Comparison of ENCODE assay signal across 16 cellular contexts in the genomic region with DNA sequence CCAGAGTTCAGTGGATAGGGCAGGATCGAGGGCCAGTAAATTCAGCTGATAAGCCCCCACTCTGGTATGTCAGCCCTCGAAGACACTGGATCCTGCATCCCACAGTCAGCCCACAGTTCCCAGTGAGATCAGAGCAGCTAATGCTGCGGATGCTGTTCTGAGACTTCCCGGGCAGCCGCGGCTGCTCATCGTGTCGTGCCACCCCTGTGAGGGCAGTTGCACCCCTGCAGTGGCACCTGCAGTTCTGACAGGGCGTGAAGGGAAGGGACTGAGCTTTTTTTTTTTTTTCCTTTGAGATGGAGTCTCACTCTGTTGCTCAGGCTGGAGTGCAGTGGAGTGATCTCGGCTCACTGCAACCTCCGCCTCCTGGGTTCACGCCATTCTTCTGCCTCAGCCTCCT. TPM values are rescaled to one million over a fixed set of nuclear protein-coding genes. Genes with fewer than 3 reads are reported as not detected.
DNase-seq lines count a peak whose midpoint lies in the region; ATAC-seq, FAIRE-seq and TF ChIP-seq lines count a peak whose summit lies in the region.
"Had no signal": no experiment of that assay in that cellular context is flagged by ENCODE, and none has a peak within 500 bp of the region (broad histone marks: within the 10 kb centered on the region; RNA-seq: fewer than 3 reads in every experiment).

No MANE protein-coding gene starts in this region.

- peaks cover 56% of the 10 kb centered on the region for H3K79me1 ChIP-seq in neuronal stem cell (ENCODE audit: low read depth, low read length)

- TF ChIP-seq POLR2A in K562 (conservative IDR thresholded peaks at IDR 0.05) (no peak), erythroblast (IDR thresholded peaks at IDR 0.05; ENCODE audit: low read length) (no peak)

- peak overlapping the region; percentile 41 for H3K4me3 Mint-ChIP-seq in Calu3 (ENCODE audit: low read depth, unreplicated experiment)

- peaks cover 52% of the 10 kb centered on the region for H3K4me1 Mint-ChIP-seq in Calu3 (ENCODE audit: low read depth, unreplicated experiment)

- H2BK5ac ChIP-seq in neuronal stem cell (ENCODE audit: low read length): no peak overlapping the region

- CTCF ChIA-PET in Calu3 (lab: Charles Lee): interaction anchor here (0.6 to 1.3 kb wide), 5 partner anchors 10 to 150 kb away, joined by 3 to 6 read pairs (median 3); a partner anchor contains a TSS
- CTCF ChIA-PET in HEK293 (lab: Yijun Ruan, JAX): interaction anchor here (0.6 to 1.1 kb wide), 3 partner anchors 13 to 35 kb away, joined by 4 to 5 read pairs (median 4); a partner anchor contains a TSS
- CTCF ChIA-PET in K562 (lab: Yijun Ruan, JAX; ENCODE audit: low intra/inter-chr PET ratio): no interaction called here

- FAIRE-seq in K562 (lab: Jason Lieb, UNC): no peak
- FAIRE-seq: GM19239, HTR-8/SVneo had no signal

- DNase-seq in Calu3 (no peak), K562 (ENCODE audit: extremely low read depth in 1 of 4, low spot score in 3 of 4) (no peak), neuronal stem cell (ENCODE audit: low spot score) (no peak), NCI-H2029 treated with DMSO at 0.1 percent for 48 hours (lab: John Stamatoyannopoulos, UW) (no peak), erythroblast (lab: John Stamatoyannopoulos, UW) (no peak), NCI-H2107 (lab: John Stamatoyannopoulos, UW) (no peak)
- DNase-seq: DMS153, MV-4-11, NCI-H1417 treated with DMSO at 0.1 percent for 48 hours, NCI-H1930, NCI-H2171 treated with DMSO at 0.1 percent for 48 hours, NCI-H748 treated with DMSO at 0.1 percent for 48 hours had no signal

- H3K27ac ChIP-seq in HEK293 (ENCODE audit: extremely low read depth, low read depth, low read length): no peak overlapping the region
- H3K27ac ChIP-seq in K562 (ENCODE audit: extremely low read depth, low read depth, low read length): no peak overlapping the region
- no peak overlapping the region for H3K27ac ChIP-seq in neuronal stem cell (replicated peaks; ENCODE audit: low read length)
- H3K27ac ChIP-seq: C4-2B had no signal

- H2BK15ac ChIP-seq in neuronal stem cell (ENCODE audit: low read length): no peak overlapping the region

- peak overlapping the region; percentile 55 for H3K23ac ChIP-seq in neuronal stem cell (ENCODE audit: low read depth, low read length, poor library complexity)

- 0 out of 4 replicates have a peak overlapping the region, but pooled peaks of 1 of the 2 experiments have one; percentile 41 for H3K9ac ChIP-seq in K562 (ENCODE audit: insufficient read depth in 1 of 2, low read depth in 2 of 2, low read length in 2 of 2)
- H3K9ac ChIP-seq in neuronal stem cell (ENCODE audit: low read depth, low read length, poor library complexity): no peak overlapping the region

- H3K27me3 ChIP-seq in K562 (ENCODE audit: control insufficient read depth in 2 of 2, insufficient read depth in 2 of 2, low read length in 2 of 2): no peaks in the 10 kb centered on the region
- H3K27me3 ChIP-seq in neuronal stem cell (ENCODE audit: control insufficient read depth in 3 of 3, insufficient read depth in 3 of 3, low read depth in 1 of 3, low read length in 3 of 3): no peaks in the 10 kb centered on the region

- POLR2A ChIA-PET in HEK293 (lab: Yijun Ruan, JAX) (interaction anchor here (2.7 to 3.0 kb wide), 2 partner anchors 11 to 13 kb away, joined by 10 to 12 read pairs; a partner anchor contains a TSS), K562 (lab: Yijun Ruan, JAX) (interaction anchor here (3.1 to 3.3 kb wide), 2 partner anchors 10 to 13 kb away, joined by 11 to 21 read pairs; a partner anchor contains a TSS)

- 97% methylated on average over 9 of the region's 12 CpGs for WGBS in K562 (ENCODE audit: insufficient coverage, low coverage, missing lambda C conversion rate)
- WGBS in neuronal stem cell (ENCODE audit: extremely low coverage in 2 of 2, insufficient read length in 2 of 2, insufficient replicate concordance in 1 of 2), 2 donors: no CpG with 5 or more reads among the region's 12 CpGs

- H4K91ac ChIP-seq in neuronal stem cell (ENCODE audit: low read depth, low read length, poor library complexity): no peak overlapping the region

- peak overlapping the region; percentile 54 for H3K27ac Mint-ChIP-seq in Calu3 (ENCODE audit: unreplicated experiment)

- no peak overlapping the region for H3K4ac ChIP-seq in neuronal stem cell (ENCODE audit: low read length)

- peaks cover 9% of the 10 kb centered on the region for H3K9me1 ChIP-seq in K562 (ENCODE audit: control insufficient read depth, insufficient read depth, low read length)

- no peak for TF ChIP-seq EP300 in K562 (IDR thresholded peaks at IDR 0.05; ENCODE audit: low read length)

- BruUV-seq in Calu3 (replicated peaks; lab: Mats Ljungman, UMichigan): no TSS peak
- BruUV-seq in K562 (replicated peaks; lab: Mats Ljungman, UMichigan): no TSS peak

- no peaks in the 10 kb centered on the region for H3K27me3 Mint-ChIP-seq in Calu3 (ENCODE audit: unreplicated experiment)

- H3K36me3 ChIP-seq in HEK293 (ENCODE audit: control insufficient read depth in 2 of 2, insufficient read depth in 1 of 2, low read length in 2 of 2) (peaks cover 51 to 90% of the 10 kb centered on the region in 2 experiments), K562 (ENCODE audit: control insufficient read depth, insufficient read depth, low read length) (peaks cover 95% of the 10 kb centered on the region), neuronal stem cell (replicated peaks in 1 of 2; ENCODE audit: control insufficient read depth in 2 of 2, insufficient read depth in 2 of 2, low read length in 2 of 2) (peaks cover 71 to 95% of the 10 kb centered on the region in 2 donors)

- no peak overlapping the region for H2AK5ac ChIP-seq in neuronal stem cell (ENCODE audit: low read depth, low read length)

- H3K14ac ChIP-seq in neuronal stem cell (ENCODE audit: low read length): no peak overlapping the region

- no peak overlapping the region for H2BK120ac ChIP-seq in neuronal stem cell (ENCODE audit: low read depth, low read length)

- peaks cover 85% of the 10 kb centered on the region for H3K79me2 ChIP-seq in K562 (ENCODE audit: control insufficient read depth, insufficient read depth, low read length)

- H3K4me3 ChIP-seq in HEK293 (ENCODE audit: low read depth, low read length) (no peak overlapping the region), K562 (no peak overlapping the region), neuronal stem cell (ENCODE audit: low read length in 2 of 2) (no peak overlapping the region)

- TF ChIP-seq CTCF in Calu3 (IDR thresholded peaks at IDR 0.05; ENCODE audit: unreplicated experiment) (no peak), HEK293 (tag by site-specific recombination; IDR thresholded peaks at IDR 0.05) (no peak), K562 (IDR thresholded peaks at IDR 0.05 in 2 of 3, conservative IDR thresholded peaks at IDR 0.05 in 1 of 3; ENCODE audit: insufficient read depth in 2 of 3, low read depth in 1 of 3, low read length in 3 of 3) (no peak)

- no peak overlapping the region for H2BK12ac ChIP-seq in neuronal stem cell (ENCODE audit: low read length)

- H3K18ac ChIP-seq in neuronal stem cell (ENCODE audit: low read length): no peak overlapping the region

- in situ Hi-C loops in K562 (cut with MboI): no loop called here

- H3K36me3 Mint-ChIP-seq in Calu3 (ENCODE audit: insufficient read depth, unreplicated experiment): peaks cover 88% of the 10 kb centered on the region

- no peak for ATAC-seq in K562

- intact Hi-C loops in Calu3 (cut with micrococcal nuclease; ENCODE audit: unreplicated experiment): no loop called here
- intact Hi-C loops in K562 (cut with micrococcal nuclease): no loop called here

- H3K4me1 ChIP-seq in HEK293 (ENCODE audit: control insufficient read depth, insufficient read depth, low read length): peaks cover 7% of the 10 kb centered on the region
- H3K4me1 ChIP-seq in K562 (replicated peaks in 1 of 2; ENCODE audit: control insufficient read depth in 2 of 2, insufficient read depth in 2 of 2, low read length in 2 of 2): peaks cover 10 to 28% of the 10 kb centered on the region in 2 experiments; a peak in 4 of 5 replicates
- peaks cover 0 to 5% of the 10 kb centered on the region in 2 donors for H3K4me1 ChIP-seq in neuronal stem cell (ENCODE audit: control insufficient read depth in 2 of 2, insufficient read depth in 1 of 2, low read depth in 1 of 2, low read length in 2 of 2)

- peaks cover 61% of the 10 kb centered on the region for H4K20me1 ChIP-seq in K562 (replicated peaks; ENCODE audit: control insufficient read depth, insufficient read depth, low read length)

- H3K4me2 ChIP-seq in K562 (ENCODE audit: insufficient read depth, low read length): no peak overlapping the region
- no peak overlapping the region for H3K4me2 ChIP-seq in neuronal stem cell (ENCODE audit: insufficient read depth, low read length, poor library complexity, severe bottlenecking)

- no peak for TF ChIP-seq RAD21 in K562 (CRISPR knock-in tag; conservative IDR thresholded peaks at IDR 0.05 in 1 of 2, IDR thresholded peaks at IDR 0.05 in 1 of 2)

- H3K9me3 Mint-ChIP-seq in Calu3 (ENCODE audit: low read depth, unreplicated experiment): no peaks in the 10 kb centered on the region

- H4K8ac ChIP-seq in neuronal stem cell (ENCODE audit: low read depth, low read length): no peak overlapping the region

- H2AFZ ChIP-seq in K562 (ENCODE audit: low read depth, low read length) (no peak overlapping the region), neuronal stem cell (ENCODE audit: low read length) (no peak overlapping the region)

- H3K9me3 ChIP-seq in HEK293 (ENCODE audit: control insufficient read depth, insufficient read depth, low read depth, low read length) (no peaks in the 10 kb centered on the region), K562 (replicated peaks; ENCODE audit: control insufficient read depth, insufficient read depth, low read depth, low read length) (no peaks in the 10 kb centered on the region), neuronal stem cell (replicated peaks in 1 of 2; ENCODE audit: control insufficient read depth in 2 of 2, insufficient read depth in 1 of 2, low read depth in 1 of 2, low read length in 2 of 2) (no peaks in the 10 kb centered on the region)

RNA-seq across cellular contexts. Expression of a gene that starts 7.5 kb away (rescaled TPM):
- total RNA-seq in Calu3 (2022) (162 and 180 TPM in 2 replicates), K562 (2014; rRNA removed) (25.4 and 33.8 TPM in 2 replicates), K562 (2014; rRNA removed; fragmentation: Illumina TruSeq; extraction: Trizol) (5.1 and 6.4 TPM in 2 replicates), K562 (2015; rRNA removed; fragmentation: Illumina TruSeq; extraction: Trizol) (12.7 and 14.6 TPM in 2 replicates), K562 (2021) (138 and 142 TPM in 2 replicates)
- 32.5 and 96.7 TPM in 2 replicates for total RNA-seq in K562 (2011; cell fraction: chromatin; rRNA removed; ENCODE audit: low replicate concordance)
- 37.1 and 45.4 TPM in 2 replicates for total RNA-seq in K562 (2011; cell fraction: nucleolus; rRNA removed)
- 46.5 and 48.0 TPM in 2 replicates for total RNA-seq in K562 (2011; cell fraction: nucleoplasm; rRNA removed)
- polyA plus RNA-seq in K562 (2011; rRNA removed) (11.3 and 22.8 TPM in 2 replicates), K562 (2014; fragmentation: Illumina TruSeq; extraction: Trizol) (14.9 and 33.1 TPM in 2 replicates), K562 (2014; fragmentation: Nextera tagmentation; extraction: Ambion mirVana) (under 1 TPM; 0.08 to 0.15 TPM), K562 (2014; rRNA removed) (44.7 and 47.2 TPM in 2 replicates)
- 17.5 and 44.0 TPM in 2 replicates for polyA plus RNA-seq in K562 (2011; cell fraction: cytosol; rRNA removed)
- 19.3 and 25.8 TPM in 2 replicates for polyA plus RNA-seq in K562 (2011; cell fraction: nucleus; rRNA removed)
- polyA plus RNA-seq in K562 (2012): 56.6 and 92.1 TPM in 2 replicates
- polyA minus RNA-seq in K562 (2011; rRNA and poly(A)+ RNA removed): 17.8 and 24.4 TPM in 2 replicates
- 57.1 and 83.4 TPM in 2 replicates for polyA minus RNA-seq in K562 (2011; cell fraction: cytosol; rRNA and poly(A)+ RNA removed)
- polyA minus RNA-seq in K562 (2011; cell fraction: nucleus; rRNA and poly(A)+ RNA removed): 8.9 and 16.7 TPM in 2 replicates
- polyA plus RNA-seq in neuronal stem cell (2013, experiment 1 of 2): 91.8 TPM
- 89.2 TPM for polyA plus RNA-seq in neuronal stem cell (2013, experiment 2 of 2)

RNA-seq across cellular contexts. Expression of a gene that starts 12.7 kb away (rescaled TPM):
- 286 and 309 TPM in 2 replicates for total RNA-seq in Calu3 (2022)
- 193 and 483 TPM in 2 replicates for total RNA-seq in K562 (2011; cell fraction: chromatin; rRNA removed; ENCODE audit: low replicate concordance)
- total RNA-seq in K562 (2011; cell fraction: nucleolus; rRNA removed): 266 and 305 TPM in 2 replicates
- total RNA-seq in K562 (2011; cell fraction: nucleoplasm; rRNA removed): 221 and 225 TPM in 2 replicates
- total RNA-seq in K562 (2014; rRNA removed): 279 and 332 TPM in 2 replicates
- total RNA-seq in K562 (2014; rRNA removed; fragmentation: Illumina TruSeq; extraction: Trizol): 36.8 and 58.9 TPM in 2 replicates
- 157 and 162 TPM in 2 replicates for total RNA-seq in K562 (2015; rRNA removed; fragmentation: Illumina TruSeq; extraction: Trizol)
- 304 and 321 TPM in 2 replicates for total RNA-seq in K562 (2021)
- 144 and 156 TPM in 2 replicates for polyA plus RNA-seq in K562 (2011; rRNA removed)
- polyA plus RNA-seq in K562 (2011; cell fraction: cytosol; rRNA removed): 175 and 315 TPM in 2 replicates
- polyA plus RNA-seq in K562 (2011; cell fraction: nucleus; rRNA removed): 395 and 527 TPM in 2 replicates
- polyA plus RNA-seq in K562 (2012): 223 and 263 TPM in 2 replicates
- 169 and 224 TPM in 2 replicates for polyA plus RNA-seq in K562 (2014; fragmentation: Illumina TruSeq; extraction: Trizol)
- 1 to 10 TPM; 3.0 to 4.4 TPM for polyA plus RNA-seq in K562 (2014; fragmentation: Nextera tagmentation; extraction: Ambion mirVana)
- polyA plus RNA-seq in K562 (2014; rRNA removed): 277 and 331 TPM in 2 replicates
- 42.9 and 75.8 TPM in 2 replicates for polyA minus RNA-seq in K562 (2011; rRNA and poly(A)+ RNA removed)
- 113 and 128 TPM in 2 replicates for polyA minus RNA-seq in K562 (2011; cell fraction: cytosol; rRNA and poly(A)+ RNA removed)
- polyA minus RNA-seq in K562 (2011; cell fraction: nucleus; rRNA and poly(A)+ RNA removed): 91.7 and 99.0 TPM in 2 replicates
- 155 TPM for polyA plus RNA-seq in neuronal stem cell (2013, experiment 1 of 2)
- polyA plus RNA-seq in neuronal stem cell (2013, experiment 2 of 2): 147 TPM

RNA-seq across cellular contexts. Expression of a gene that starts 19.5 kb away (rescaled TPM):
- total RNA-seq in Calu3 (2022) (12.7 and 18.3 TPM in 2 replicates), K562 (2014; rRNA removed) (17.8 and 21.9 TPM in 2 replicates), K562 (2014; rRNA removed; fragmentation: Illumina TruSeq; extraction: Trizol) (4.2 and 7.0 TPM in 2 replicates), K562 (2015; rRNA removed; fragmentation: Illumina TruSeq; extraction: Trizol) (12.2 and 14.3 TPM in 2 replicates), K562 (2021) (27.5 and 28.2 TPM in 2 replicates)
- total RNA-seq in K562 (2011; cell fraction: chromatin; rRNA removed; ENCODE audit: low replicate concordance): 5.5 and 16.0 TPM in 2 replicates
- 17.5 and 18.3 TPM in 2 replicates for total RNA-seq in K562 (2011; cell fraction: nucleolus; rRNA removed)
- 8.7 and 12.1 TPM in 2 replicates for total RNA-seq in K562 (2011; cell fraction: nucleoplasm; rRNA removed)
- polyA plus RNA-seq in K562 (2011; rRNA removed) (7.6 and 11.2 TPM in 2 replicates), K562 (2014; fragmentation: Illumina TruSeq; extraction: Trizol) (19.1 and 21.9 TPM in 2 replicates), K562 (2014; fragmentation: Nextera tagmentation; extraction: Ambion mirVana) (under 1 TPM in 1 of 2 experiments, not detected in 1; 0.10 TPM), K562 (2014; rRNA removed) (24.1 and 25.9 TPM in 2 replicates)
- polyA plus RNA-seq in K562 (2011; cell fraction: cytosol; rRNA removed): 11.0 and 22.8 TPM in 2 replicates
- 16.4 and 27.9 TPM in 2 replicates for polyA plus RNA-seq in K562 (2011; cell fraction: nucleus; rRNA removed)
- 22.8 and 23.5 TPM in 2 replicates for polyA plus RNA-seq in K562 (2012)
- polyA minus RNA-seq in K562 (2011; rRNA and poly(A)+ RNA removed): 1.8 and 1.9 TPM in 2 replicates
- 7.2 and 12.6 TPM in 2 replicates for polyA minus RNA-seq in K562 (2011; cell fraction: cytosol; rRNA and poly(A)+ RNA removed)
- 5.3 and 6.4 TPM in 2 replicates for polyA minus RNA-seq in K562 (2011; cell fraction: nucleus; rRNA and poly(A)+ RNA removed)
- polyA plus RNA-seq in neuronal stem cell (2013, experiment 1 of 2): 19.8 TPM
- polyA plus RNA-seq in neuronal stem cell (2013, experiment 2 of 2): 19.8 TPM

RNA-seq across cellular contexts. Expression of a gene that starts 24.1 kb away (rescaled TPM):
- 33.0 and 33.1 TPM in 2 replicates for total RNA-seq in Calu3 (2022)
- total RNA-seq in K562 (2011; cell fraction: chromatin; rRNA removed; ENCODE audit: low replicate concordance): 8.2 and 21.8 TPM in 2 replicates
- 20.3 and 21.3 TPM in 2 replicates for total RNA-seq in K562 (2011; cell fraction: nucleolus; rRNA removed)
- 16.7 and 16.8 TPM in 2 replicates for total RNA-seq in K562 (2011; cell fraction: nucleoplasm; rRNA removed)
- 18.6 and 26.4 TPM in 2 replicates for total RNA-seq in K562 (2014; rRNA removed)
- total RNA-seq in K562 (2014; rRNA removed; fragmentation: Illumina TruSeq; extraction: Trizol): 7.3 and 8.5 TPM in 2 replicates
- 8.6 and 11.0 TPM in 2 replicates for total RNA-seq in K562 (2015; rRNA removed; fragmentation: Illumina TruSeq; extraction: Trizol)
- total RNA-seq in K562 (2021): 35.7 and 39.4 TPM in 2 replicates
- polyA plus RNA-seq in K562 (2011; rRNA removed): 15.4 and 26.0 TPM in 2 replicates
- 30.9 and 47.7 TPM in 2 replicates for polyA plus RNA-seq in K562 (2011; cell fraction: cytosol; rRNA removed)
- 24.0 and 27.6 TPM in 2 replicates for polyA plus RNA-seq in K562 (2011; cell fraction: nucleus; rRNA removed)
- 19.0 and 47.4 TPM in 2 replicates for polyA plus RNA-seq in K562 (2012)
- 15.7 and 23.2 TPM in 2 replicates for polyA plus RNA-seq in K562 (2014; fragmentation: Illumina TruSeq; extraction: Trizol)
- 1 to 10 TPM; 2.4 to 5.8 TPM for polyA plus RNA-seq in K562 (2014; fragmentation: Nextera tagmentation; extraction: Ambion mirVana)
- 23.2 and 24.0 TPM in 2 replicates for polyA plus RNA-seq in K562 (2014; rRNA removed)
- polyA minus RNA-seq in K562 (2011; rRNA and poly(A)+ RNA removed): 11.6 and 13.6 TPM in 2 replicates
- polyA minus RNA-seq in K562 (2011; cell fraction: cytosol; rRNA and poly(A)+ RNA removed): 15.3 and 31.1 TPM in 2 replicates
- polyA minus RNA-seq in K562 (2011; cell fraction: nucleus; rRNA and poly(A)+ RNA removed): 4.4 and 6.6 TPM in 2 replicates
- polyA plus RNA-seq in neuronal stem cell (2013, experiment 1 of 2): 37.9 TPM
- 37.2 TPM for polyA plus RNA-seq in neuronal stem cell (2013, experiment 2 of 2)

RNA-seq across cellular contexts. Expression of a gene that starts 26.7 kb away (rescaled TPM):
- total RNA-seq in Calu3 (2022) (35.6 TPM in 2 replicates), K562 (2014; rRNA removed) (13.9 and 24.4 TPM in 2 replicates), K562 (2014; rRNA removed; fragmentation: Illumina TruSeq; extraction: Trizol) (5.2 and 5.7 TPM in 2 replicates), K562 (2015; rRNA removed; fragmentation: Illumina TruSeq; extraction: Trizol) (6.0 and 6.8 TPM in 2 replicates), K562 (2021) (38.0 and 47.4 TPM in 2 replicates)
- 26.2 and 41.7 TPM in 2 replicates for total RNA-seq in K562 (2011; cell fraction: chromatin; rRNA removed; ENCODE audit: low replicate concordance)
- 16.2 and 20.0 TPM in 2 replicates for total RNA-seq in K562 (2011; cell fraction: nucleolus; rRNA removed)
- 33.4 and 56.4 TPM in 2 replicates for total RNA-seq in K562 (2011; cell fraction: nucleoplasm; rRNA removed)
- polyA plus RNA-seq in K562 (2011; rRNA removed) (5.0 and 7.7 TPM in 2 replicates), K562 (2014; fragmentation: Illumina TruSeq; extraction: Trizol) (12.7 and 15.5 TPM in 2 replicates), K562 (2014; fragmentation: Nextera tagmentation; extraction: Ambion mirVana) (1 to 10 TPM; 2.3 to 3.9 TPM), K562 (2014; rRNA removed) (25.2 and 30.8 TPM in 2 replicates)
- 10.9 and 21.1 TPM in 2 replicates for polyA plus RNA-seq in K562 (2011; cell fraction: cytosol; rRNA removed)
- 39.9 and 68.6 TPM in 2 replicates for polyA plus RNA-seq in K562 (2011; cell fraction: nucleus; rRNA removed)
- polyA plus RNA-seq in K562 (2012): 41.5 and 62.4 TPM in 2 replicates
- 4.4 and 4.6 TPM in 2 replicates for polyA minus RNA-seq in K562 (2011; rRNA and poly(A)+ RNA removed)
- polyA minus RNA-seq in K562 (2011; cell fraction: cytosol; rRNA and poly(A)+ RNA removed): 12.2 and 16.3 TPM in 2 replicates
- polyA minus RNA-seq in K562 (2011; cell fraction: nucleus; rRNA and poly(A)+ RNA removed): 7.3 and 8.8 TPM in 2 replicates
- 42.3 TPM for polyA plus RNA-seq in neuronal stem cell (2013, experiment 1 of 2)
- 43.4 TPM for polyA plus RNA-seq in neuronal stem cell (2013, experiment 2 of 2)
